13 cellular contexts compared by ENCODE assay signal in the genomic region with DNA sequence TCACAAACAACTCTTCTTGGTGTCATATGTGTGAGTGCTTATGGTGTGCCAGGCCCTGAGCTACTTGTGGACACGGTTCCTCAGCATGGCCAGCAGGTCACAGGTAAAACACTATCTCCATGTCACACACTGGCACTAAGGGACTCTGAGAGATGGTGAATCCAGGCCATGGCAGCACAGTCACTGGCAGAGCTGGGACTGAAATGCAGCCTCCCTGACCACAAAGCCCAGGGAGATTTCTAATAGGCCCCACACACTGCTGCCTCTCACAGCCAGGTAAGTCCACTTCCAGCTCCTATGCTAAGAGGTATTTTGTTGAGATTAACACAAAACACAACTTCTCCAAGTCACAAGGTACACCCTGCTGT.
DNase-seq lines count a peak whose midpoint lies in the region; ATAC-seq, FAIRE-seq and TF ChIP-seq lines count a peak whose summit lies in the region.
"Had no signal": no experiment of that assay in that cellular context is flagged by ENCODE, and none has a peak within 500 bp of the region (broad histone marks: within the 10 kb centered on the region; RNA-seq: fewer than 3 reads in every experiment).

No MANE protein-coding gene starts in this region.

- BruUV-seq in Panc1 (replicated peaks; lab: Mats Ljungman, UMichigan) (TSS peak; percentile 11), endothelial cell of umbilical vein (replicated peaks; lab: Mats Ljungman, UMichigan) (no TSS peak)

- H4K20me1 ChIP-seq in endothelial cell of umbilical vein (replicated peaks; ENCODE audit: control insufficient read depth, extremely low read depth, insufficient read depth, low read length) (no peaks in the 10 kb centered on the region), smooth muscle cell (ENCODE audit: low read depth) (peaks cover 2% of the 10 kb centered on the region)

- H3K27me3 ChIP-seq in Panc1 (ENCODE audit: control insufficient read depth, insufficient read depth, low read length) (no peaks in the 10 kb centered on the region), endothelial cell of umbilical vein (ENCODE audit: control insufficient read depth in 2 of 2, insufficient read depth in 2 of 2, low read length in 2 of 2) (no peaks in the 10 kb centered on the region), smooth muscle cell (ENCODE audit: low read depth) (no peaks in the 10 kb centered on the region)

- H3K9me3 ChIP-seq in Panc1 (ENCODE audit: control insufficient read depth, insufficient read depth, low read depth, low read length) (no peaks in the 10 kb centered on the region), endothelial cell of umbilical vein (replicated peaks; ENCODE audit: control insufficient read depth, insufficient read depth, low read length) (no peaks in the 10 kb centered on the region), smooth muscle cell (replicated peaks; ENCODE audit: low read depth) (no peaks in the 10 kb centered on the region)
- H3K9me3 ChIP-seq: prostate gland had no signal

- POLR2A ChIA-PET in activated CD4-positive, alpha-beta T cell treated with anti-CD3 and anti-CD28 coated beads for 36 hours (lab: Charles Lee) = interaction anchor here (0.9 to 1.8 kb wide), 3 partner anchors 19 to 92 kb away, joined by 3 to 5 read pairs (median 5); a partner anchor contains a TSS
- POLR2A ChIA-PET in Panc1 (lab: Charles Lee) = no interaction called here
- POLR2A ChIA-PET in endothelial cell of umbilical vein (lab: Charles Lee) = no interaction called here

- no peak overlapping the region for H3K9ac ChIP-seq in endothelial cell of umbilical vein (replicated peaks; ENCODE audit: extremely low read depth, insufficient read depth, low read length)
- H3K9ac ChIP-seq in smooth muscle cell (ENCODE audit: low read depth) = peak overlapping the region; percentile 87

- H2AFZ ChIP-seq in endothelial cell of umbilical vein (ENCODE audit: low read depth, low read length) = no peak overlapping the region
- no peak overlapping the region for H2AFZ ChIP-seq in smooth muscle cell (ENCODE audit: low read depth)

- no peak for ATAC-seq in activated CD4-positive, alpha-beta T cell treated with anti-CD3 and anti-CD28 coated beads for 36 hours
- ATAC-seq in Panc1 (peak; percentile 44), GM21825 (IDR thresholded peaks at IDR 0.05; ENCODE audit: unreplicated experiment) (no peak), GM19328 (IDR thresholded peaks at IDR 0.05; ENCODE audit: unreplicated experiment) (no peak)

- dilution Hi-C loops in endothelial cell of umbilical vein (cut with MboI; ENCODE audit: extremely low pct_ligation_motif_present, low sequenced_read_pairs) = no loop called here

- peaks cover 3% of the 10 kb centered on the region for H3K9me3 Mint-ChIP-seq in activated CD4-positive, alpha-beta T cell treated with anti-CD3 and anti-CD28 coated beads for 36 hours (ENCODE audit: low read depth)
- H3K9me3 Mint-ChIP-seq: immature natural killer cell had no signal

- H3K4me1 Mint-ChIP-seq in activated CD4-positive, alpha-beta T cell treated with anti-CD3 and anti-CD28 coated beads for 36 hours = peaks cover 21% of the 10 kb centered on the region

- no peak for TF ChIP-seq POLR2A in endothelial cell of umbilical vein (IDR thresholded peaks at IDR 0.05; ENCODE audit: low read depth, low read length)

- peaks cover 12% of the 10 kb centered on the region for H3F3A ChIP-seq in smooth muscle cell (ENCODE audit: low read depth)

- H3K9me1 ChIP-seq in endothelial cell of umbilical vein (replicated peaks; ENCODE audit: control insufficient read depth, extremely low read depth, insufficient read depth, low read length) = no peaks in the 10 kb centered on the region

- intact Hi-C loops in activated CD4-positive, alpha-beta T cell treated with anti-CD3 and anti-CD28 coated beads for 36 hours (cut with DNase I, micrococcal nuclease) = loop anchor here (1.0 to 5.0 kb wide), 6 partner anchors 18 to 337 kb away; no protein-coding TSS in a partner anchor
- intact Hi-C loops in Panc1 (cut with micrococcal nuclease; ENCODE audit: unreplicated experiment) (no loop called here), endothelial cell of umbilical vein (cut with micrococcal nuclease) (no loop called here)

- H3K4me3 Mint-ChIP-seq in activated CD4-positive, alpha-beta T cell treated with anti-CD3 and anti-CD28 coated beads for 36 hours = no peak overlapping the region

- H3K4me2 ChIP-seq in endothelial cell of umbilical vein (ENCODE audit: insufficient read depth, low read length) (no peak overlapping the region), smooth muscle cell (peak overlapping the region; percentile 7)

- peak overlapping the region; percentile 76 for H3K27ac Mint-ChIP-seq in activated CD4-positive, alpha-beta T cell treated with anti-CD3 and anti-CD28 coated beads for 36 hours

- H3K79me2 ChIP-seq in endothelial cell of umbilical vein (ENCODE audit: control insufficient read depth, insufficient read depth, low read length) (no peaks in the 10 kb centered on the region), smooth muscle cell (ENCODE audit: low read depth) (no peaks in the 10 kb centered on the region)

- DNase-seq in activated CD4-positive, alpha-beta T cell treated with anti-CD3 and anti-CD28 coated beads for 36 hours = no peak
- DNase-seq in activated CD4-positive, alpha-beta T cell treated with anti-CD3 and anti-CD28 coated beads for 48 hours = no peak
- DNase-seq in Panc1 (ENCODE audit: low read depth, low spot score) = no peak
- no peak for DNase-seq in endothelial cell of umbilical vein (ENCODE audit: low read depth, low spot score)
- no peak for DNase-seq in smooth muscle cell (lab: John Stamatoyannopoulos, UW; ENCODE audit: unreplicated experiment)
- no peak for DNase-seq in NCI-H226
- DNase-seq: activated CD4-positive, alpha-beta T cell treated with anti-CD3 and anti-CD28 coated beads for 1 hour; activated gamma-delta T cell; effector CD8-positive, alpha-beta T cell had no signal

- peak overlapping the region; percentile 58 for H3K27ac ChIP-seq in Panc1 (ENCODE audit: low read length)
- no peak overlapping the region for H3K27ac ChIP-seq in endothelial cell of umbilical vein (ENCODE audit: insufficient read depth, low read depth, low read length)
- H3K27ac ChIP-seq in smooth muscle cell (ENCODE audit: low read depth) = peak overlapping the region; percentile 95
- H3K27ac ChIP-seq: prostate gland had no signal

- peaks cover 5% of the 10 kb centered on the region for H3K36me3 ChIP-seq in Panc1 (ENCODE audit: control insufficient read depth, insufficient read depth, low read length)
- no peaks in the 10 kb centered on the region for H3K36me3 ChIP-seq in endothelial cell of umbilical vein (ENCODE audit: control insufficient read depth in 2 of 2, extremely low read depth in 1 of 2, insufficient read depth in 2 of 2, low read length in 2 of 2)
- no peaks in the 10 kb centered on the region for H3K36me3 ChIP-seq in smooth muscle cell (ENCODE audit: low read depth)
- H3K36me3 ChIP-seq: prostate gland had no signal

- H3K4me1 ChIP-seq in Panc1 (ENCODE audit: control insufficient read depth, insufficient read depth, low read length) (peaks cover 17% of the 10 kb centered on the region), endothelial cell of umbilical vein (ENCODE audit: control insufficient read depth, extremely low read depth, insufficient read depth, low read length) (no peaks in the 10 kb centered on the region), smooth muscle cell (ENCODE audit: low read depth) (peaks cover 8% of the 10 kb centered on the region)

- H3K4me3 ChIP-seq in Panc1 (ENCODE audit: low read depth in 2 of 2, low read length in 2 of 2) = no peak overlapping the region
- no peak overlapping the region for H3K4me3 ChIP-seq in endothelial cell of umbilical vein (replicated peaks in 1 of 3; ENCODE audit: insufficient read depth in 1 of 3, low read depth in 1 of 3, low read length in 3 of 3)
- no peak overlapping the region for H3K4me3 ChIP-seq in smooth muscle cell
- H3K4me3 ChIP-seq: prostate gland had no signal

- in situ Hi-C loops in Panc1 (cut with HindIII; ENCODE audit: low pct_unique_long_range_greater_than_20kb, low sequenced_read_pairs) = no loop called here

- 81% methylated on average over 1 of the region's 1 CpG for WGBS in smooth muscle cell (ENCODE audit: low lambda C conversion rate)

- peaks cover 2% of the 10 kb centered on the region for H3K36me3 Mint-ChIP-seq in activated CD4-positive, alpha-beta T cell treated with anti-CD3 and anti-CD28 coated beads for 36 hours (ENCODE audit: low read depth)

- TF ChIP-seq CTCF in Panc1 (IDR thresholded peaks at IDR 0.05) (no peak), endothelial cell of umbilical vein (IDR thresholded peaks at IDR 0.05; ENCODE audit: extremely low read depth in 1 of 2, insufficient read depth in 1 of 2, low read depth in 1 of 2, low read length in 2 of 2) (no peak), smooth muscle cell (IDR thresholded peaks at IDR 0.05; ENCODE audit: borderline replicate concordance, insufficient read depth, poor library complexity, severe bottlenecking) (no peak)

- peak; percentile 72 for FAIRE-seq in endothelial cell of umbilical vein (lab: Jason Lieb, UNC)

- CTCF ChIA-PET in activated CD4-positive, alpha-beta T cell treated with anti-CD3 and anti-CD28 coated beads for 36 hours (lab: Charles Lee) = interaction anchor here (0.6 to 1.6 kb wide), 7 partner anchors 18 to 1459 kb away, joined by 4 to 6 read pairs (median 4); no protein-coding TSS in a partner anchor
- CTCF ChIA-PET in Panc1 (lab: Charles Lee) = interaction anchor here (1.5 kb wide), 1 partner anchor 11 kb away, joined by 3 read pairs; no protein-coding TSS in a partner anchor
- CTCF ChIA-PET in endothelial cell of umbilical vein (lab: Charles Lee) = interaction anchor here (0.8 to 1.9 kb wide), 6 partner anchors 8 to 64 kb away, joined by 3 to 7 read pairs (median 3); no protein-coding TSS in a partner anchor

- no peaks in the 10 kb centered on the region for H3K27me3 Mint-ChIP-seq in activated CD4-positive, alpha-beta T cell treated with anti-CD3 and anti-CD28 coated beads for 36 hours

TF ChIP-seq in endothelial cell of umbilical vein, 7 proteins besides CTCF, POLR2A, EP300 and RAD21:
- TF ChIP-seq FOS (IDR thresholded peaks at IDR 0.05; ENCODE audit: borderline replicate concordance, insufficient read depth, low read length) = no peak
- TF ChIP-seq, protein P1, sequence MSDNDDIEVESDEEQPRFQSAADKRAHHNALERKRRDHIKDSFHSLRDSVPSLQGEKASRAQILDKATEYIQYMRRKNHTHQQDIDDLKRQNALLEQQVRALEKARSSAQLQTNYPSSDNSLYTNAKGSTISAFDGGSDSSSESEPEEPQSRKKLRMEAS (IDR thresholded peaks at IDR 0.05; ENCODE audit: insufficient read depth, insufficient read length) = no peak
- TF ChIP-seq JUN (IDR thresholded peaks at IDR 0.05; ENCODE audit: borderline replicate concordance, insufficient read depth, insufficient read length, low read depth) = no peak
- TF ChIP-seq GATA2 (IDR thresholded peaks at IDR 0.05; ENCODE audit: insufficient read depth, insufficient read length, low read depth, low read length) = no peak
- no peak for TF ChIP-seq MYC (IDR thresholded peaks at IDR 0.05; ENCODE audit: low read depth, low read length)
- no peak for TF ChIP-seq EZH2 (IDR thresholded peaks at IDR 0.05; ENCODE audit: borderline replicate concordance, low read depth, low read length, severe bottlenecking)
- no peak for TF ChIP-seq POLR2AphosphoS5 (IDR thresholded peaks at IDR 0.05; ENCODE audit: insufficient read depth, low read depth, low read length)

Comparison
In these comparisons a context has a peak if more than half of its experiments do, and no peak if none do; other contexts are left out.
1. intact Hi-C loops: an anchor here in activated CD4-positive, alpha-beta T cell treated with anti-CD3 and anti-CD28 coated beads for 36 hours (1.0 to 5.0 kb wide); none called in Panc1 and endothelial cell of umbilical vein.